25 cellular contexts compared by ENCODE assay signal in genomic region chr1:204334455-204334854, GRCh38.
"Had no signal": no experiment of that assay in that cellular context is flagged by ENCODE, and none has a peak within 500 bp of the region (broad histone marks: within the 10 kb centered on the region; RNA-seq: fewer than 3 reads in every experiment).

No MANE protein-coding gene starts in this region.

- H3K4me3 ChIP-seq: neural progenitor cell, ovary, pancreas, prostate gland, psoas muscle, right atrium auricular region, right lobe of liver, sigmoid colon, skin epidermis, smooth muscle cell, spleen had no signal

- H3K36me3 ChIP-seq: neural progenitor cell, neutrophil, ovary, pancreas, prostate gland, right atrium auricular region, right lobe of liver, sigmoid colon, spleen had no signal

- H3K9me3 ChIP-seq: neutrophil, ovary, pancreas, prostate gland, psoas muscle, right atrium auricular region, right lobe of liver, sigmoid colon, spleen had no signal

- DNase-seq: naive thymus-derived CD8-positive, alpha-beta T cell; natural killer cell; nephron progenitor cell; nucleus accumbens; occipital lobe; ovary; pancreas; posterior cingulate gyrus; psoas muscle; retina; right cardiac atrium; right lobe of liver; sigmoid colon; spleen; stimulated activated CD4-positive, alpha-beta T cell treated with anti-CD3 and anti-CD28 coated beads, Interleukin-12 subunit alpha, Interleukin-12 subunit beta, amount 100 ng/mL, for 4 hours; stimulated activated CD4-positive, alpha-beta T cell treated with anti-CD3 and anti-CD28 coated beads, Interleukin-15, amount 100 ng/mL, for 24 hours; stimulated activated CD4-positive, alpha-beta T cell treated with anti-CD3 and anti-CD28 coated beads, Interleukin-1b, Interleukin-23, amount 100 ng/mL, for 48 hours; stimulated activated CD4-positive, alpha-beta T cell treated with anti-CD3 and anti-CD28 coated beads, Interleukin-2, amount 100 ng/mL, for 24 hours had no signal

- H3K27ac ChIP-seq: neural progenitor cell, neutrophil, ovary, pancreas, parathyroid adenoma, prostate gland, psoas muscle, right atrium auricular region, right lobe of liver, sigmoid colon, skin epidermis, spleen had no signal

- H3K27me3 ChIP-seq: neutrophil, ovary, pancreas, right atrium auricular region, right lobe of liver, sigmoid colon, spleen had no signal

- H3K4me1 ChIP-seq: pancreas, parathyroid adenoma, psoas muscle, right lobe of liver had no signal
